Comparison of ENCODE assay signal across 8 cellular contexts in genomic region chr16:30183236-30183960, GRCh38. TPM values are rescaled to one million over a fixed set of nuclear protein-coding genes. Genes with fewer than 3 reads are reported as not detected.
DNase-seq lines count a peak whose midpoint lies in the region; ATAC-seq and TF ChIP-seq lines count a peak whose summit lies in the region.

TSS of gene CORO1A (plus strand) at chr16:30183602. CDS start at chr16:30185210, 1,608 bp downstream.

- H3K9me3 ChIP-seq in PC-9 (ENCODE audit: insufficient read depth, low read depth), result no peaks in the 10 kb centered on the region
- no peaks in the 10 kb centered on the region for H3K9me3 ChIP-seq in naive thymus-derived CD4-positive, alpha-beta T cell (ENCODE audit: control insufficient read depth in 2 of 3, low read length in 3 of 3)

- peak within 1 kb of the TSS; percentile 91 to 97 (median 96) for H3K27ac Mint-ChIP-seq in naive thymus-derived CD4-positive, alpha-beta T cell
- peak within 1 kb of the TSS; percentile 98 for H3K27ac Mint-ChIP-seq in stimulated activated effector memory CD8-positive, alpha-beta T cell treated with anti-CD3 and anti-CD28 coated beads, Interleukin-12 subunit alpha, Interleukin-12 subunit beta, amount 100 ng/mL, for 72 hours

- H3K27ac ChIP-seq in PC-9, result peak within 1 kb of the TSS; percentile 71
- H3K27ac ChIP-seq in naive thymus-derived CD4-positive, alpha-beta T cell (ENCODE audit: low read depth, low read length), result peak within 1 kb of the TSS; percentile 85

- intact Hi-C loops in PC-9 (cut with micrococcal nuclease; ENCODE audit: unreplicated experiment), result no loop called here
- intact Hi-C loops in naive thymus-derived CD4-positive, alpha-beta T cell (cut with micrococcal nuclease), result loop anchor here in 1 of 2 donors (1.0 kb wide), 4 partner anchors 40 to 118 kb away; partner anchors contain the start of genes ALDOA, MAPK3 and YPEL3

- H2AFZ ChIP-seq in PC-9, result peak within 1 kb of the TSS; percentile 85

- H3K4me3 Mint-ChIP-seq in activated T-cell treated with anti-CD3 and anti-CD28 coated beads, Interleukin-2, amount 50 U/mL, for 4 hours, result peak within 1 kb of the TSS; percentile 98
- peak within 1 kb of the TSS; percentile 96 to 99 (median 98) for H3K4me3 Mint-ChIP-seq in naive thymus-derived CD4-positive, alpha-beta T cell
- peak within 1 kb of the TSS; percentile 97 for H3K4me3 Mint-ChIP-seq in stimulated activated effector memory CD8-positive, alpha-beta T cell treated with anti-CD3 and anti-CD28 coated beads, Interleukin-12 subunit alpha, Interleukin-12 subunit beta, amount 100 ng/mL, for 72 hours

- H3K4me2 ChIP-seq in PC-9, result peak within 1 kb of the TSS; percentile 87

- no peaks in the 10 kb centered on the region for H4K20me1 ChIP-seq in PC-9 (ENCODE audit: insufficient read depth)

- CTCF ChIA-PET in PC-9 (lab: Charles Lee), result interaction anchor here (0.6 kb wide), 2 partner anchors 71 to 72 kb away, joined by 3 to 11 read pairs; no protein-coding TSS in a partner anchor
- CTCF ChIA-PET in naive thymus-derived CD4-positive, alpha-beta T cell (lab: Charles Lee), result interaction anchor here (0.6 to 1.0 kb wide), 3 partner anchors 40 to 89 kb away, joined by 3 to 4 read pairs (median 3); no protein-coding TSS in a partner anchor

- no peak for TF ChIP-seq CTCF in PC-9 (conservative IDR thresholded peaks at IDR 0.05)

- peak; percentile 58 for ATAC-seq in GM19372 (IDR thresholded peaks at IDR 0.05; ENCODE audit: low read depth, unreplicated experiment)
- peak; percentile 67 to 68 for ATAC-seq in activated T-cell treated with anti-CD3 and anti-CD28 coated beads, Interleukin-2, amount 50 U/mL, for 4 hours
- ATAC-seq in naive thymus-derived CD4-positive, alpha-beta T cell, result peak; percentile 72
- ATAC-seq in stimulated activated effector memory CD8-positive, alpha-beta T cell treated with anti-CD3 and anti-CD28 coated beads, Interleukin-12 subunit alpha, Interleukin-12 subunit beta, amount 100 ng/mL, for 72 hours, result peak; percentile 68

- H3K4me1 Mint-ChIP-seq in activated T-cell treated with anti-CD3 and anti-CD28 coated beads, Interleukin-2, amount 50 U/mL, for 4 hours (ENCODE audit: low read depth), result peaks cover 34% of the 10 kb centered on the region
- peaks cover 19 to 36% (median 28%) of the 10 kb centered on the region in 7 donors for H3K4me1 Mint-ChIP-seq in naive thymus-derived CD4-positive, alpha-beta T cell
- H3K4me1 Mint-ChIP-seq in stimulated activated effector memory CD8-positive, alpha-beta T cell treated with anti-CD3 and anti-CD28 coated beads, Interleukin-12 subunit alpha, Interleukin-12 subunit beta, amount 100 ng/mL, for 72 hours, result peaks cover 49% of the 10 kb centered on the region

- H3K9me2 ChIP-seq in PC-9 (ENCODE audit: insufficient read depth), result no peaks in the 10 kb centered on the region

- H3F3A ChIP-seq in PC-9 (ENCODE audit: insufficient read depth, low read depth), result peaks cover 24% of the 10 kb centered on the region; the same call in 1 of the 2 replicates

- no peaks in the 10 kb centered on the region for H3K79me2 ChIP-seq in PC-9 (ENCODE audit: low read depth)

- H3K36me3 Mint-ChIP-seq in activated T-cell treated with anti-CD3 and anti-CD28 coated beads, Interleukin-2, amount 50 U/mL, for 4 hours (ENCODE audit: insufficient read depth), result peaks cover 21% of the 10 kb centered on the region
- H3K36me3 Mint-ChIP-seq in naive thymus-derived CD4-positive, alpha-beta T cell, result peaks cover 4 to 38% (median 21%) of the 10 kb centered on the region in 5 donors
- H3K36me3 Mint-ChIP-seq in stimulated activated effector memory CD8-positive, alpha-beta T cell treated with anti-CD3 and anti-CD28 coated beads, Interleukin-12 subunit alpha, Interleukin-12 subunit beta, amount 100 ng/mL, for 72 hours, result peaks cover 63% of the 10 kb centered on the region

- H3K27me3 Mint-ChIP-seq in activated T-cell treated with anti-CD3 and anti-CD28 coated beads, Interleukin-2, amount 50 U/mL, for 4 hours (ENCODE audit: low read depth), result no peaks in the 10 kb centered on the region
- no peaks in the 10 kb centered on the region for H3K27me3 Mint-ChIP-seq in naive thymus-derived CD4-positive, alpha-beta T cell

- no peaks in the 10 kb centered on the region for H3K27me3 ChIP-seq in PC-9 (ENCODE audit: insufficient read depth, low read depth)
- no peaks in the 10 kb centered on the region for H3K27me3 ChIP-seq in naive thymus-derived CD4-positive, alpha-beta T cell (ENCODE audit: control insufficient read depth in 2 of 2, insufficient read depth in 2 of 2, low read length in 2 of 2)

- H3K4me3 ChIP-seq in PC-9, result peak within 1 kb of the TSS; percentile 69
- peak within 1 kb of the TSS; percentile 100 for H3K4me3 ChIP-seq in naive thymus-derived CD4-positive, alpha-beta T cell (ENCODE audit: low read length)

- H3K36me3 ChIP-seq in PC-9 (ENCODE audit: low read depth), result no peaks in the 10 kb centered on the region
- H3K36me3 ChIP-seq in naive thymus-derived CD4-positive, alpha-beta T cell (ENCODE audit: control insufficient read depth in 2 of 3, insufficient read depth in 3 of 3, low read length in 3 of 3), result peaks cover 9 to 35% (median 26%) of the 10 kb centered on the region in 3 experiments

- POLR2A ChIA-PET in PC-9 (lab: Charles Lee; ENCODE audit: unreplicated experiment), result interaction anchor here (0.9 kb wide), 1 partner anchor 716 kb away, joined by 5 read pairs; no protein-coding TSS in a partner anchor
- POLR2A ChIA-PET in naive thymus-derived CD4-positive, alpha-beta T cell (lab: Charles Lee), result interaction anchor here (0.5 to 7.7 kb wide), 44 partner anchors 8 to 475 kb away, joined by 3 to 216 read pairs (median 4); partner anchors contain the start of genes ALDOA, FBRS, GDPD3 and KCTD13

- H3K9me3 Mint-ChIP-seq in activated T-cell treated with anti-CD3 and anti-CD28 coated beads, Interleukin-2, amount 50 U/mL, for 4 hours, result no peaks in the 10 kb centered on the region
- peaks cover 0 to 5% (median 0%) of the 10 kb centered on the region in 11 donors for H3K9me3 Mint-ChIP-seq in naive thymus-derived CD4-positive, alpha-beta T cell
- no peaks in the 10 kb centered on the region for H3K9me3 Mint-ChIP-seq in stimulated activated effector memory CD8-positive, alpha-beta T cell treated with anti-CD3 and anti-CD28 coated beads, Interleukin-12 subunit alpha, Interleukin-12 subunit beta, amount 100 ng/mL, for 72 hours

- peaks cover 8% of the 10 kb centered on the region for H3K4me1 ChIP-seq in PC-9 (replicated peaks; ENCODE audit: insufficient read depth)
- peaks cover 28 to 36% of the 10 kb centered on the region in 2 donors for H3K4me1 ChIP-seq in naive thymus-derived CD4-positive, alpha-beta T cell (ENCODE audit: control insufficient read depth in 2 of 2, insufficient read depth in 2 of 2, low read length in 2 of 2)

- no TSS peak for BruUV-seq in PC-9 (replicated peaks; lab: Mats Ljungman, UMichigan)

- DNase-seq in C1 segment of cervical spinal cord (lab: John Stamatoyannopoulos, UW), result peak in 12 of 14 donors; percentile 17 to 81 (median 60)
- DNase-seq in HT-29 (ENCODE audit: low spot score), result peak; percentile 80
- DNase-seq in PC-9, result peak; percentile 61 to 91
- peak; percentile 76 for DNase-seq in activated T-cell treated with anti-CD3 and anti-CD28 coated beads, Interleukin-2, amount 50 U/mL, for 4 hours
- DNase-seq in fibroblast of gingiva (ENCODE audit: low read depth), result peak; percentile 64
- peak; percentile 71 to 89 (median 85) for DNase-seq in naive thymus-derived CD4-positive, alpha-beta T cell
- peak; percentile 81 to 94 for DNase-seq in stimulated activated effector memory CD8-positive, alpha-beta T cell treated with anti-CD3 and anti-CD28 coated beads, Interleukin-12 subunit alpha, Interleukin-12 subunit beta, amount 100 ng/mL, for 72 hours (ENCODE audit: low spot score in 2 of 2)

RNA-seq across cellular contexts. Expression of gene CORO1A, which starts in this region (rescaled TPM):
- total RNA-seq in HT-29 (2014; rRNA removed; shearing (Covaris generic)), result 7.6 and 10.1 TPM in 2 replicates
- 7.9 and 12.2 TPM in 2 replicates for total RNA-seq in PC-9 (2021)
- 100 to 1,000 TPM; 747 to 940 (median 832) TPM for total RNA-seq in activated T-cell treated with anti-CD3 and anti-CD28 coated beads, Interleukin-2, amount 50 U/mL, for 4 hours
- 1,000 to 10,000 TPM in 1 of 5 experiments, 100 to 1,000 TPM in 4; 609 to 1,666 (median 826) TPM for total RNA-seq in naive thymus-derived CD4-positive, alpha-beta T cell
- 1,000 to 10,000 TPM; 1,289 to 1,601 TPM for polyA plus RNA-seq in naive thymus-derived CD4-positive, alpha-beta T cell

Comparison
In these comparisons a context has a peak if more than half of its experiments do, and no peak if none do; other contexts are left out.
1. Peak in every context shown above with its lines: DNase-seq, ATAC-seq, H3K4me3 ChIP-seq and H3K27ac ChIP-seq.
2. RNA of gene CORO1A (total RNA-seq): 747 to 940 TPM in activated T-cell treated with anti-CD3 and anti-CD28 coated beads, Interleukin-2, amount 50 U/mL, for 4 hours and 609 to 1,666 TPM in naive thymus-derived CD4-positive, alpha-beta T cell; 7.9 to 12.2 TPM in PC-9 and 7.6 to 10.1 TPM in HT-29; every median in the first group is over 10 times any median in the second.